Comparison of ENCODE assay signal across 14 cellular contexts in genomic region chr2:229725716-229726346, GRCh38. TPM values are rescaled to one million over a fixed set of nuclear protein-coding genes. Genes with fewer than 3 reads are reported as not detected.
A peak's percentile ranks its signal among the peaks of the same experiment; 100 is the strongest.
DNase-seq lines count a peak whose midpoint lies in the region; ATAC-seq, FAIRE-seq and TF ChIP-seq lines count a peak whose summit lies in the region.
"Had no signal": no experiment of that assay in that cellular context is flagged by ENCODE, and none has a peak within 500 bp of the region (broad histone marks: within the 10 kb centered on the region; RNA-seq: fewer than 3 reads in every experiment).

No MANE protein-coding gene starts in this region.

- RAD21 ChIA-PET in GM12878 (lab: Charles Lee; ENCODE audit: unreplicated experiment): no interaction called here

- TF ChIP-seq CTCF in GM12878 (IDR thresholded peaks at IDR 0.05 in 2 of 3, conservative IDR thresholded peaks at IDR 0.05 in 1 of 3; ENCODE audit: control insufficient read depth in 2 of 3, extremely low read depth in 1 of 3, insufficient read depth in 1 of 3, low read depth in 3 of 3, low read length in 3 of 3): no peak

- H3K4me2 ChIP-seq in GM12878 (ENCODE audit: control insufficient read depth, insufficient read depth): no peak overlapping the region

- no peak overlapping the region for H3K4me3 ChIP-seq in GM12878
- H3K4me3 ChIP-seq: esophagus squamous epithelium, lung had no signal

- 24% methylated on average over 6 of the region's 6 CpGs for WGBS in GM12878 (ENCODE audit: insufficient coverage, insufficient replicate concordance, low lambda C conversion rate, missing lambda C conversion rate)

- in situ Hi-C loops in GM12878 (cut with MboI): no loop called here

- CTCF ChIA-PET in GM12878 (lab: Yijun Ruan, JAX): interaction anchor here (0.6 kb wide), 1 partner anchor 579 kb away, joined by 3 read pairs; no protein-coding TSS in a partner anchor

- intact Hi-C loops in GM12878 (cut with micrococcal nuclease; ENCODE audit: unreplicated experiment): no loop called here

- TF ChIP-seq EP300 in GM12878 (IDR thresholded peaks at IDR 0.05; ENCODE audit: borderline replicate concordance in 1 of 2, control insufficient read depth in 1 of 2, low read depth in 2 of 2, low read length in 2 of 2): no peak

- BruUV-seq in GM12878 (replicated peaks; lab: Mats Ljungman, UMichigan): no TSS peak

- no peak overlapping the region for H3K27ac ChIP-seq in GM12878 (ENCODE audit: control insufficient read depth, insufficient read depth)
- H3K27ac ChIP-seq: 22Rv1, esophagus squamous epithelium had no signal

- no peaks in the 10 kb centered on the region for H3K9me3 ChIP-seq in GM12878 (replicated peaks; ENCODE audit: control insufficient read depth, insufficient read depth, low read length)
- H3K9me3 ChIP-seq: esophagus squamous epithelium had no signal

- FAIRE-seq in GM12878 (lab: Jason Lieb, UNC): no peak

- no peak for TF ChIP-seq POLR2A in GM12878 (IDR thresholded peaks at IDR 0.05; ENCODE audit: low read depth, low read length)

- H3K9ac ChIP-seq in GM12878 (ENCODE audit: control insufficient read depth, insufficient read depth, low read length): no peak overlapping the region

- DNase-seq in NCI-H1417 (lab: John Stamatoyannopoulos, UW): peak in 2 of 3 experiments; percentile 27 to 60
- no peak for DNase-seq in NCI-H1417 treated with DMSO at 0.1 percent for 48 hours (lab: John Stamatoyannopoulos, UW)
- peak; percentile 48 for DNase-seq in NCI-H2107 (lab: John Stamatoyannopoulos, UW)
- DNase-seq in GM12878 (ENCODE audit: low read depth, low spot score): no peak
- DNase-seq in renal cortical epithelial cell (ENCODE audit: low read depth): peak; percentile 86
- DNase-seq in NOMO-1 treated with dmso at 0.1 percent for 144 hours (lab: John Stamatoyannopoulos, UW; ENCODE audit: unreplicated experiment): no peak
- DNase-seq: activated CD4-positive, alpha-beta memory T cell treated with anti-CD3 and anti-CD28 coated beads, Interleukin-2, amount 10 ng/mL, durations not matched to agents 7 days and 5 days; esophagus squamous epithelium; GF-D8; SIG-M5 had no signal

- H3K4me1 ChIP-seq in GM12878 (ENCODE audit: control insufficient read depth, insufficient read depth, low read length): no peaks in the 10 kb centered on the region
- H3K4me1 ChIP-seq: esophagus squamous epithelium had no signal

- H3K36me3 ChIP-seq in GM12878 (ENCODE audit: control insufficient read depth in 2 of 2, insufficient read depth in 2 of 2, low read length in 1 of 2): no peaks in the 10 kb centered on the region
- H3K36me3 ChIP-seq: esophagus squamous epithelium had no signal

- no peak overlapping the region for H2AFZ ChIP-seq in GM12878 (ENCODE audit: control insufficient read depth, low read depth, low read length)

- no peaks in the 10 kb centered on the region; a peak in 1 of 4 replicates for H3K27me3 ChIP-seq in GM12878 (replicated peaks in 1 of 2; ENCODE audit: control insufficient read depth in 2 of 2, insufficient read depth in 2 of 2, low read length in 1 of 2)

- ATAC-seq in GM12878: no peak
- no peak for ATAC-seq in HG03039 (IDR thresholded peaks at IDR 0.05; ENCODE audit: unreplicated experiment)
- ATAC-seq in HG03354 (IDR thresholded peaks at IDR 0.05; ENCODE audit: poor library complexity, severe bottlenecking, unreplicated experiment): no peak

- no peak for TF ChIP-seq RAD21 in GM12878 (IDR thresholded peaks at IDR 0.05; ENCODE audit: insufficient read depth, low read depth, low read length)

- POLR2A ChIA-PET in GM12878 (lab: Charles Lee): no interaction called here

- H3K79me2 ChIP-seq in GM12878 (ENCODE audit: control insufficient read depth, insufficient read depth, low read length): no peaks in the 10 kb centered on the region

- SMC1A ChIA-PET in GM12878 (lab: Charles Lee; ENCODE audit: uncharacterized antibody, unreplicated experiment): no interaction called here

- no peaks in the 10 kb centered on the region for H4K20me1 ChIP-seq in GM12878 (ENCODE audit: control insufficient read depth, insufficient read depth)

TF ChIP-seq in GM12878, 131 proteins besides CTCF, POLR2A, EP300 and RAD21:
- TF ChIP-seq IKZF2 (IDR thresholded peaks at IDR 0.05) (no peak), BHLHE40 (IDR thresholded peaks at IDR 0.05; ENCODE audit: borderline replicate concordance in 1 of 2, low read depth in 2 of 2, low read length in 1 of 2) (no peak), PML (IDR thresholded peaks at IDR 0.05; ENCODE audit: low read length) (no peak), ZNF384 (IDR thresholded peaks at IDR 0.05; ENCODE audit: borderline replicate concordance, low read depth, low read length) (no peak), USF1 (IDR thresholded peaks at IDR 0.05; ENCODE audit: borderline replicate concordance, extremely low read length, insufficient read depth, low read depth, low read length) (peak; percentile 7), NR2C1 (IDR thresholded peaks at IDR 0.05) (no peak), SREBF2 (IDR thresholded peaks at IDR 0.05; ENCODE audit: low read length) (no peak), KDM1A (IDR thresholded peaks at IDR 0.05; ENCODE audit: borderline replicate concordance) (no peak), RAD51 (IDR thresholded peaks at IDR 0.05) (peak; percentile 30; the same call in 1 of the 2 replicates), CBX5 (IDR thresholded peaks at IDR 0.05; ENCODE audit: low read depth) (no peak), CREB1 (IDR thresholded peaks at IDR 0.05; ENCODE audit: low read depth) (no peak)

RNA-seq across cellular contexts. Expression of gene DNER, which starts 11.5 kb away (rescaled TPM):
- not detected in 2 replicates for total RNA-seq in GM12878 (2013; cell fraction: nucleolus; rRNA removed)
- total RNA-seq in GM12878 (2014; rRNA removed) (not detected in 2 replicates), GM12878 (2014; rRNA removed; fragmentation: Illumina TruSeq; extraction: Trizol) (not detected in 2 replicates), GM12878 (2021) (not detected in 2 replicates), renal cortical epithelial cell (1.2 TPM in 1 of 2 replicates, not detected in the other)
- polyA plus RNA-seq in GM12878 (2011; ENCODE audit: low read depth): not detected
- polyA plus RNA-seq in GM12878 (2011; rRNA removed) (not detected in 2 replicates), GM12878 (2014; fragmentation: Illumina TruSeq; extraction: Trizol) (not detected in 2 replicates), GM12878 (2014; fragmentation: Nextera tagmentation; extraction: Ambion mirVana) (under 1 TPM; 0.07 to 0.08 TPM), GM12878 (2014; rRNA removed) (not detected in 2 replicates), GM12878 (2016; fragmentation: Nextera tagmentation; extraction: Ambion mirVana) (under 1 TPM in 1 of 2 experiments, not detected in 1; 0.04 TPM)
- polyA plus RNA-seq in GM12878 (2011; cell fraction: cytosol; rRNA removed): not detected in 2 replicates
- not detected in 2 replicates for polyA plus RNA-seq in GM12878 (2011; cell fraction: nucleus; rRNA removed)
- polyA plus RNA-seq in GM12878 (2012): not detected in 2 replicates
- not detected in 2 replicates for polyA minus RNA-seq in GM12878 (2011; rRNA and poly(A)+ RNA removed)
- not detected in 2 replicates for polyA minus RNA-seq in GM12878 (2011; cell fraction: cytosol; rRNA and poly(A)+ RNA removed)
- polyA minus RNA-seq in GM12878 (2011; cell fraction: nucleus; rRNA and poly(A)+ RNA removed): 0.10 TPM in 1 of 2 replicates, not detected in the other
- total RNA-seq: activated CD4-positive, alpha-beta memory T cell treated with anti-CD3 and anti-CD28 coated beads, Interleukin-2, amount 10 ng/mL, durations not matched to agents 7 days and 5 days had no signal

Comparison
In these comparisons a context has a peak if more than half of its experiments do, and no peak if none do; other contexts are left out.
1. DNase-seq: peak in NCI-H1417 (2 of 3), NCI-H2107 (single experiment) and renal cortical epithelial cell (single experiment); none in NCI-H1417 treated with DMSO at 0.1 percent for 48 hours (single experiment), GM12878 (single experiment) and NOMO-1 treated with dmso at 0.1 percent for 144 hours (single experiment).